16 cellular contexts compared by ENCODE assay signal in genomic region chr22:33180371-33180770, GRCh38.
DNase-seq lines count a peak whose midpoint lies in the region; ATAC-seq and TF ChIP-seq lines count a peak whose summit lies in the region.
"Had no signal": no experiment of that assay in that cellular context is flagged by ENCODE, and none has a peak within 500 bp of the region (broad histone marks: within the 10 kb centered on the region; RNA-seq: fewer than 3 reads in every experiment).

No MANE protein-coding gene starts in this region.

- DNase-seq in DMS 273 (lab: John Stamatoyannopoulos, UW; ENCODE audit: unreplicated experiment) = peak; percentile 45
- DNase-seq in DMS 273 treated with DMSO at 0.1 percent for 48 hours (lab: John Stamatoyannopoulos, UW) = no peak
- peak; percentile 86 for DNase-seq in NCI-H2171 (lab: John Stamatoyannopoulos, UW)
- DNase-seq in middle frontal gyrus (ENCODE audit: extremely low spot score, low spot score) = peak; percentile 8
- DNase-seq in SKM-1 (lab: John Stamatoyannopoulos, UW; ENCODE audit: unreplicated experiment) = no peak
- no peak for DNase-seq in NCI-H446 (lab: John Stamatoyannopoulos, UW)
- DNase-seq: COR-L47, DMS153, KBM-7, NCI-H1417 treated with DMSO at 0.1 percent for 48 hours, NCI-H2029 treated with DMSO at 0.1 percent for 48 hours had no signal

- no peak for ATAC-seq in GM19455 (IDR thresholded peaks at IDR 0.05; ENCODE audit: unreplicated experiment)
- ATAC-seq: GM12878, HepG2 had no signal

- H3K27ac Mint-ChIP-seq in brain = peak overlapping the region in 3 of 5 experiments; percentile 8 to 85 (median 13)
- H3K27ac Mint-ChIP-seq: B cell had no signal

- H3K9me3 Mint-ChIP-seq in brain = peaks cover 2 to 21% (median 8%) of the 10 kb centered on the region in 5 experiments

- no peak for TF ChIP-seq CTCF in brain (conservative IDR thresholded peaks at IDR 0.05)

- H3K4me1 Mint-ChIP-seq in brain = peaks cover 11% of the 10 kb centered on the region
- H3K4me1 Mint-ChIP-seq: B cell had no signal

- no peaks in the 10 kb centered on the region for H3K36me3 Mint-ChIP-seq in brain

- peak overlapping the region in 1 of 5 experiments; percentile 33 for H3K4me3 Mint-ChIP-seq in brain
- H3K4me3 Mint-ChIP-seq: B cell had no signal

- H3K27me3 Mint-ChIP-seq in brain = peaks cover 9% of the 10 kb centered on the region

Comparison
In these comparisons a context has a peak if more than half of its experiments do, and no peak if none do; other contexts are left out.
1. DNase-seq: peak in DMS 273 (single experiment), NCI-H2171 (single experiment) and middle frontal gyrus (single experiment); none in DMS 273 treated with DMSO at 0.1 percent for 48 hours (single experiment), SKM-1 (single experiment) and NCI-H446 (0 of 2).